21 cellular contexts compared by ENCODE assay signal in genomic region chr10:25753776-25754175, GRCh38.
A peak's percentile ranks its signal among the peaks of the same experiment; 100 is the strongest.
DNase-seq lines count a peak whose midpoint lies in the region; ATAC-seq and TF ChIP-seq lines count a peak whose summit lies in the region.
"Had no signal": no experiment of that assay in that cellular context is flagged by ENCODE, and none has a peak within 500 bp of the region (broad histone marks: within the 10 kb centered on the region; RNA-seq: fewer than 3 reads in every experiment).

No MANE protein-coding gene starts in this region.

- no peak overlapping the region for H3K4me3 ChIP-seq in fibroblast of mammary gland (ENCODE audit: control insufficient read depth, low read depth, low read length)
- no peak overlapping the region for H3K4me3 ChIP-seq in smooth muscle cell
- H3K4me3 ChIP-seq: GM12878, heart left ventricle, psoas muscle had no signal

- H2AFZ ChIP-seq in smooth muscle cell (ENCODE audit: low read depth): no peak overlapping the region

- H4K20me1 ChIP-seq in smooth muscle cell (ENCODE audit: low read depth): no peaks in the 10 kb centered on the region

- no peak overlapping the region for H3K9ac ChIP-seq in smooth muscle cell (ENCODE audit: low read depth)

- DNase-seq in KBM-7: peak; percentile 9
- DNase-seq in SIG-M5 (lab: John Stamatoyannopoulos, UW): peak; percentile 7
- peak; percentile 36 for DNase-seq in fibroblast of mammary gland (ENCODE audit: low read depth)
- DNase-seq in smooth muscle cell (lab: John Stamatoyannopoulos, UW; ENCODE audit: unreplicated experiment): no peak
- no peak for DNase-seq in LoVo (ENCODE audit: low spot score)
- DNase-seq in GM03348 (ENCODE audit: low spot score): no peak
- no peak for DNase-seq in COLO829 (ENCODE audit: low spot score)
- DNase-seq: activated CD4-positive, alpha-beta T cell treated with anti-CD3 and anti-CD28 coated beads, Interleukin-2, amount 10 ng/mL, durations not matched to agents 7 days and 5 days; activated naive CD8-positive, alpha-beta T cell treated with anti-CD3 and anti-CD28 coated beads, Interleukin-2, amount 10 ng/mL, durations not matched to agents 7 days and 5 days; activated T-cell treated with anti-CD3 and anti-CD28 coated beads for 4 hours; CD4-positive, CD25-positive, alpha-beta regulatory T cell; heart left ventricle; HFFc6; Kasumi-1; left cardiac atrium; NCI-H2081 treated with DMSO at 0.1 percent for 48 hours; NCI-H774; psoas muscle; SHP77 treated with DMSO at 0.1 percent for 48 hours had no signal

- H3K27ac ChIP-seq in smooth muscle cell (ENCODE audit: low read depth): no peak overlapping the region
- H3K27ac ChIP-seq: heart left ventricle, psoas muscle had no signal

- H3K9me3 ChIP-seq in smooth muscle cell (replicated peaks; ENCODE audit: low read depth): no peaks in the 10 kb centered on the region
- H3K9me3 ChIP-seq: heart left ventricle, psoas muscle had no signal

- H3K36me3 ChIP-seq in smooth muscle cell (ENCODE audit: low read depth): no peaks in the 10 kb centered on the region
- H3K36me3 ChIP-seq: heart left ventricle had no signal

- H3K4me1 ChIP-seq in smooth muscle cell (ENCODE audit: low read depth): no peaks in the 10 kb centered on the region
- H3K4me1 ChIP-seq: heart left ventricle, psoas muscle had no signal

- H3K79me2 ChIP-seq in smooth muscle cell (ENCODE audit: low read depth): no peaks in the 10 kb centered on the region

- in situ Hi-C loops in KBM-7 (cut with MboI; ENCODE audit: low pct_unique_long_range_greater_than_20kb, low sequenced_read_pairs): no loop called here

- TF ChIP-seq CTCF in fibroblast of mammary gland (conservative IDR thresholded peaks at IDR 0.05; ENCODE audit: control insufficient read depth, insufficient read depth, low read depth, low read length) (no peak), smooth muscle cell (IDR thresholded peaks at IDR 0.05; ENCODE audit: borderline replicate concordance, insufficient read depth, poor library complexity, severe bottlenecking) (no peak)

- no peak for ATAC-seq in GM21423 (IDR thresholded peaks at IDR 0.05; ENCODE audit: unreplicated experiment)
- ATAC-seq: GM12878, heart left ventricle, psoas muscle had no signal

- no peaks in the 10 kb centered on the region for H3F3A ChIP-seq in smooth muscle cell (ENCODE audit: low read depth)

- no peaks in the 10 kb centered on the region for H3K27me3 ChIP-seq in smooth muscle cell (ENCODE audit: low read depth)
- H3K27me3 ChIP-seq: heart left ventricle had no signal

- WGBS in smooth muscle cell (ENCODE audit: low lambda C conversion rate): 61% methylated on average over 2 of the region's 2 CpGs

- peak overlapping the region; percentile 30 for H3K4me2 ChIP-seq in smooth muscle cell

Comparison
In these comparisons a context has a peak if more than half of its experiments do, and no peak if none do; other contexts are left out.
1. DNase-seq: peak in KBM-7 (single experiment), SIG-M5 (single experiment) and fibroblast of mammary gland (single experiment); none in smooth muscle cell (single experiment), LoVo (single experiment), GM03348 (single experiment) and COLO829 (single experiment).